17 cellular contexts compared by ENCODE assay signal in the genomic region with DNA sequence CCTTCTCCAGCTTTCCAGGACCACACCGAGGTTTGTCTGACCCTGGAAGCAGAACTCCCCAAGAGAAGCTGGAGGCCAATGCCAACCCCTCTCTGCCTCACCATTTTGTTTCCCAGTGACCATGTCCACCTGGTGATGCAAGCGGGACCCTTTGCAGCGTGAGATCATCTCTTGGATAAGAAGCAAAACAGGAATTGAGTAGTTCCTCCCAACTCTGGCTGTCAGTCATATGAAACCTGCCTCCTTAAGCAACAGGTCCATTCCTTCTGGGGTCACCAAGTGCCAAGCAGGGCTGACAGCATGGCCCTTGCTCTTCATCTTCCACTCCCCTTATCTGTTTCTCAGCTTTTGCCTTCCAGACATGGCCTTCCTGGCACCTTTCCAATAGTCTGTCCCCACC.
"Had no signal": no experiment of that assay in that cellular context is flagged by ENCODE, and none has a peak within 500 bp of the region (broad histone marks: within the 10 kb centered on the region; RNA-seq: fewer than 3 reads in every experiment).

No MANE protein-coding gene starts in this region.

- DNase-seq: effector memory CD8-positive, alpha-beta T cell; glutamatergic neuron; islet precursor cell; mucosa of descending colon; naive thymus-derived CD8-positive, alpha-beta T cell; sigmoid colon; stimulated activated CD4-positive, alpha-beta T cell treated with anti-CD3 and anti-CD28 coated beads, Interleukin-2, amount 100 ng/mL, for 24 hours; stimulated activated CD4-positive, alpha-beta T cell treated with anti-CD3 and anti-CD28 coated beads, Interleukin-4, amount 100 ng/mL, for 4 hours; stimulated activated naive B cell treated with anti-CD40 and anti-IgM and Interleukin-4, amounts not matched to agents 10 μg/mL and 1 μg/mL and 100 μg/mL, for 72 hours; stimulated activated naive CD8-positive, alpha-beta T cell treated with anti-CD3 and anti-CD28 coated beads, Interleukin-15, amount 100 ng/mL, for 72 hours; testis had no signal

- H3K27me3 ChIP-seq: gastroesophageal sphincter, neutrophil, sigmoid colon, testis, tibial nerve had no signal

- H3K4me3 ChIP-seq: esophagus muscularis mucosa, gastroesophageal sphincter, mucosa of descending colon, sigmoid colon, skin epidermis, testis, tibial nerve had no signal

- H3K27ac ChIP-seq: epithelial cell of prostate, esophagus muscularis mucosa, gastroesophageal sphincter, neutrophil, sigmoid colon, skin epidermis, testis, tibial nerve had no signal

- H3K36me3 ChIP-seq: esophagus muscularis mucosa, gastroesophageal sphincter, neutrophil, sigmoid colon, tibial nerve had no signal

- H3K9me3 ChIP-seq: esophagus muscularis mucosa, gastroesophageal sphincter, mucosa of descending colon, neutrophil, sigmoid colon, testis, tibial nerve had no signal

- H3K4me1 ChIP-seq: esophagus muscularis mucosa, gastroesophageal sphincter, sigmoid colon, tibial nerve had no signal
